ENCODE assay signal across 8 cellular contexts in genomic region chr3:18389108-18389733, GRCh38. TPM values are rescaled to one million over a fixed set of nuclear protein-coding genes. Genes with fewer than 3 reads are reported as not detected.
DNase-seq lines count a peak whose midpoint lies in the region; ATAC-seq and TF ChIP-seq lines count a peak whose summit lies in the region.

No MANE protein-coding gene starts in this region.

- peaks cover 0 to 1% of the 10 kb centered on the region in 2 donors for H3K4me1 Mint-ChIP-seq in stimulated activated naive B cell treated with anti-CD40 and anti-IgM and Interleukin-4, amounts not matched to agents 10 μg/mL and 1 μg/mL and 100 μg/mL, for 72 hours

- H4K20me1 ChIP-seq in OCI-LY7 (ENCODE audit: insufficient read depth, low read length), result no peaks in the 10 kb centered on the region

- CTCF ChIA-PET in OCI-LY7 (lab: Charles Lee; ENCODE audit: unreplicated experiment), result no interaction called here

- no peak overlapping the region for H3K4me2 ChIP-seq in OCI-LY7 (ENCODE audit: low read length)

- no TSS peak for BruUV-seq in OCI-LY7 (replicated peaks; lab: Mats Ljungman, UMichigan)

- no peak overlapping the region for H3K4me3 Mint-ChIP-seq in stimulated activated naive B cell treated with anti-CD40 and anti-IgM and Interleukin-4, amounts not matched to agents 10 μg/mL and 1 μg/mL and 100 μg/mL, for 72 hours

- H3K27me3 ChIP-seq in psoas muscle (ENCODE audit: insufficient read depth in 3 of 3, low read length in 2 of 3), result no peaks in the 10 kb centered on the region

- H3K4me3 ChIP-seq in OCI-LY7 (ENCODE audit: low read depth, low read length, poor library complexity, severe bottlenecking) (no peak overlapping the region), epithelial cell of esophagus (ENCODE audit: low read length) (no peak overlapping the region), psoas muscle (no peak overlapping the region)

- H3K9me3 ChIP-seq in OCI-LY7 (ENCODE audit: low read length), result no peaks in the 10 kb centered on the region
- no peaks in the 10 kb centered on the region for H3K9me3 ChIP-seq in psoas muscle

- H3K36me3 ChIP-seq in OCI-LY7 (ENCODE audit: insufficient read depth, low read length) (no peaks in the 10 kb centered on the region), psoas muscle (ENCODE audit: insufficient read depth in 1 of 2, low read depth in 1 of 2) (peaks cover 2 to 49% of the 10 kb centered on the region in 2 donors)

- peak; percentile 17 for TF ChIP-seq CTCF in GM13976 (IDR thresholded peaks at IDR 0.05; ENCODE audit: borderline replicate concordance, control extremely low read depth, extremely low read depth, insufficient read depth, missing control alignments)
- peak; percentile 96 for TF ChIP-seq CTCF in OCI-LY7 (conservative IDR thresholded peaks at IDR 0.05; ENCODE audit: low read length)
- peak; percentile 65 for TF ChIP-seq CTCF in epithelial cell of esophagus (IDR thresholded peaks at IDR 0.05; ENCODE audit: insufficient read depth, low read depth, low read length, missing control alignments)
- peak; percentile 58 for TF ChIP-seq CTCF in psoas muscle (IDR thresholded peaks at IDR 0.05)

- DNase-seq in CD1c-positive myeloid dendritic cell (ENCODE audit: extremely low spot score) (peak; percentile 43), GM13976 (ENCODE audit: low spot score) (peak; percentile 8), OCI-LY7 (ENCODE audit: low spot score) (peak; percentile 62), epithelial cell of esophagus (ENCODE audit: low read depth) (peak; percentile 35), psoas muscle (no peak), 8988T (no peak)
- DNase-seq in stimulated activated naive B cell treated with anti-CD40 and anti-IgM and Interleukin-4, amounts not matched to agents 10 μg/mL and 1 μg/mL and 100 μg/mL, for 72 hours, result no peak

- no peaks in the 10 kb centered on the region for H3K9me2 ChIP-seq in OCI-LY7 (ENCODE audit: insufficient read depth, low read length)

- intact Hi-C loops in OCI-LY7 (cut with micrococcal nuclease; ENCODE audit: unreplicated experiment), result loop anchor here (1.0 to 10.0 kb wide), 3 partner anchors 87 to 495 kb away; no protein-coding TSS in a partner anchor
- intact Hi-C loops in psoas muscle (cut with DNase I), result no loop called here

- H3K27me3 Mint-ChIP-seq in stimulated activated naive B cell treated with anti-CD40 and anti-IgM and Interleukin-4, amounts not matched to agents 10 μg/mL and 1 μg/mL and 100 μg/mL, for 72 hours, result no peaks in the 10 kb centered on the region

- in situ Hi-C loops in GM13976 (cut with MboI; ENCODE audit: low sequenced_read_pairs, unreplicated experiment), result no loop called here

- POLR2A ChIA-PET in OCI-LY7 (lab: Charles Lee), result interaction anchor here (0.6 to 0.8 kb wide), 4 partner anchors 546 to 782 kb away, joined by 3 to 6 read pairs (median 4); no protein-coding TSS in a partner anchor

- no peaks in the 10 kb centered on the region for H3K4me1 ChIP-seq in OCI-LY7 (ENCODE audit: insufficient read depth, low read length, poor library complexity, severe bottlenecking)
- H3K4me1 ChIP-seq in psoas muscle, result no peaks in the 10 kb centered on the region

- no peaks in the 10 kb centered on the region for H3K79me2 ChIP-seq in OCI-LY7 (ENCODE audit: insufficient read depth, low read depth, low read length)

- ATAC-seq in psoas muscle (peak in 1 of 4 donors; percentile 55), GM21423 (IDR thresholded peaks at IDR 0.05; ENCODE audit: unreplicated experiment) (no peak)
- no peak for ATAC-seq in stimulated activated naive B cell treated with anti-CD40 and anti-IgM and Interleukin-4, amounts not matched to agents 10 μg/mL and 1 μg/mL and 100 μg/mL, for 72 hours (replicated peaks)

- no peaks in the 10 kb centered on the region for H3K9me3 Mint-ChIP-seq in stimulated activated naive B cell treated with anti-CD40 and anti-IgM and Interleukin-4, amounts not matched to agents 10 μg/mL and 1 μg/mL and 100 μg/mL, for 72 hours

- H3K27ac Mint-ChIP-seq in stimulated activated naive B cell treated with anti-CD40 and anti-IgM and Interleukin-4, amounts not matched to agents 10 μg/mL and 1 μg/mL and 100 μg/mL, for 72 hours, result no peak overlapping the region

- H3K27ac ChIP-seq in OCI-LY7 (ENCODE audit: low read depth, low read length, poor library complexity, severe bottlenecking), result no peak overlapping the region
- H3K27ac ChIP-seq in psoas muscle, result no peak overlapping the region

- H2AFZ ChIP-seq in OCI-LY7 (ENCODE audit: low read length), result no peak overlapping the region

- peaks cover 5 to 7% of the 10 kb centered on the region in 2 donors for H3K36me3 Mint-ChIP-seq in stimulated activated naive B cell treated with anti-CD40 and anti-IgM and Interleukin-4, amounts not matched to agents 10 μg/mL and 1 μg/mL and 100 μg/mL, for 72 hours

- 45 to 65% (median 60%) methylated on average over 2 of the region's 2 CpGs for WGBS in psoas muscle, 3 donors

RNA-seq across cellular contexts. Expression of gene SATB1, which starts 35.9 kb away (rescaled TPM):
- total RNA-seq in OCI-LY7 (2014; rRNA removed; shearing (Covaris generic)), result 5.6 and 8.7 TPM in 2 replicates
- total RNA-seq in OCI-LY7 (2022), result 2.5 and 2.7 TPM in 2 replicates
- total RNA-seq in psoas muscle, result 10 to 100 TPM; 34.0 to 53.2 (median 50.7) TPM
- 10 to 100 TPM in 2 of 3 donors, 1 to 10 TPM in 1; 6.4 to 27.8 (median 24.4) TPM for polyA plus RNA-seq in psoas muscle

Comparison
In these comparisons a context has a peak if more than half of its experiments do, and no peak if none do; other contexts are left out.
1. DNase-seq: peak in CD1c-positive myeloid dendritic cell (single experiment), GM13976 (single experiment), OCI-LY7 (single experiment) and epithelial cell of esophagus (single experiment); none in psoas muscle (0 of 2), 8988T (single experiment) and stimulated activated naive B cell treated with anti-CD40 and anti-IgM and Interleukin-4, amounts not matched to agents 10 μg/mL and 1 μg/mL and 100 μg/mL, for 72 hours (single experiment).
2. CTCF ChIP-seq: peak in every context shown above with its lines; median percentile 96 in OCI-LY7; 65 in epithelial cell of esophagus; 58 in psoas muscle; 17 in GM13976.